Comparison of ENCODE assay signal across 8 cellular contexts in the genomic region with DNA sequence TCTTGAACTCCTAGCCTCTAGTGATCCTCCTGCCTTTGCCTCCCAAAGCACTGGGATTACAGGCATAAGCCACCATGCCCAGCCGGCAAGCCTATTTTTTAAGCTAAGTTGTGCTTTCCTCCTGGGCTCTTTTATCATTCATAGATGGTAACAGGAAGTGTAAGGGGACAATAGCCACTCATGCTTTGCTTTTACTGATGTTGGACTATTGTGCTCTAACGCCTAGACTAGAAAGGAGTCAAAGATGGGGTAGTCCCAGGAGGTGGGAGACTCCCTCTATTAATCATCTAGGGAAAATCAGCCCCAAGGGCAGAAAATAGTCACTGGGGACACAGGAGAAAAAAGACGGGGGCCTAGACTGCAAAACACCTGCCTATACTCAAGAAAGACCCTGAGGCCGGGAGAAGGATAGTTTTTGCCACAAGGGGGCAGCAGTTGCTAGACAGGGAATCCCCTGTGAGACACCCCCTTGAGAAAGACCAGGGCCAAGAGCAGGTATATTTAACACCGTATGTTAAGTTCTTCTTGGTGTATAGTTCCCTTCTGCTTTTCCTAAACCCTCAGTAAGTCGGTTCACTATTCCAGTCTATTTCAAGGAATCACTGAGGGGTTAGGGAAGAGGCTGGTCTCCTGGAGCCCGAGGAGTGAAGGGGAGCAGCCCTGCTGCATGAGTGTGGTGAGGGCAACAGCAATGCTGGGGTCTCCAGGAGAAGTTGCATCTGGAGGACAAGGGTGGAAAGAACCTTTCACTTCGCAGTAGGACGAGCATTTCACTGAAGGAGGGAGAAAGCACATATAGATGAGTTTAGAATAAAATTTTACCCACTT. TPM values are rescaled to one million over a fixed set of nuclear protein-coding genes. Genes with fewer than 3 reads are reported as not detected.
DNase-seq lines count a peak whose midpoint lies in the region; TF ChIP-seq lines count a peak whose summit lies in the region.

No MANE protein-coding gene starts in this region.

- peak; percentile 74 for DNase-seq in A673 (ENCODE audit: low spot score)
- DNase-seq in NAMALWA (ENCODE audit: low spot score), result peak; percentile 85
- DNase-seq in activated CD4-positive, CD25-positive, alpha-beta regulatory T cell (lab: John Stamatoyannopoulos, UW), result peak; percentile 31 to 54 (median 39)
- DNase-seq in cerebellar cortex (ENCODE audit: low spot score), result peak; percentile 39
- DNase-seq in mesothelial cell of epicardium (ENCODE audit: low spot score in 2 of 2, unreplicated experiment in 2 of 2), result peak; percentile 37 to 64
- DNase-seq in stimulated activated CD8-positive, alpha-beta memory T cell treated with anti-CD3 and anti-CD28 coated beads, Interleukin-7, amount 100 ng/mL, for 48 hours (ENCODE audit: extremely low read depth in 1 of 2, low read depth in 1 of 2), result peak; percentile 26 to 68
- no peak for DNase-seq in epidermal melanocyte (ENCODE audit: insufficient read length, low spot score)

- H3K9me3 ChIP-seq in A673 (ENCODE audit: low read depth, low read length, poor library complexity, severe bottlenecking), result no peaks in the 10 kb centered on the region

- no peaks in the 10 kb centered on the region for H3K9me3 Mint-ChIP-seq in mesothelial cell of epicardium

- H3K27ac ChIP-seq in A673 (ENCODE audit: low read depth, low read length, poor library complexity, severe bottlenecking), result no peak overlapping the region

- H3K27me3 Mint-ChIP-seq in mesothelial cell of epicardium (ENCODE audit: low read depth), result peaks cover 43% of the 10 kb centered on the region

- POLR2A ChIA-PET in A673 (lab: Charles Lee; ENCODE audit: low non-redundant PET), result interaction anchor here (0.6 kb wide), 1 partner anchor 64 kb away, joined by 3 read pairs; no protein-coding TSS in a partner anchor

- H3K27me3 ChIP-seq in A673 (replicated peaks; ENCODE audit: insufficient read depth, low read depth, low read length, poor library complexity), result peaks cover 7% of the 10 kb centered on the region

- H3K4me3 ChIP-seq in A673 (ENCODE audit: low read depth, low read length, poor library complexity, severe bottlenecking) (no peak overlapping the region), GM12875 (ENCODE audit: low read depth, low read length) (no peak overlapping the region)

- CTCF ChIA-PET in A673 (lab: Charles Lee), result no interaction called here

- TF ChIP-seq CTCF in A673 (conservative IDR thresholded peaks at IDR 0.05; ENCODE audit: low read depth, low read length), result peak; percentile 88
- peak; percentile 84 for TF ChIP-seq CTCF in GM12875 (IDR thresholded peaks at IDR 0.05; ENCODE audit: borderline replicate concordance, insufficient read depth, low read depth, low read length)
- TF ChIP-seq CTCF in mesothelial cell of epicardium (IDR thresholded peaks at IDR 0.05; ENCODE audit: unreplicated experiment), result peak; percentile 55

- intact Hi-C loops in A673 (cut with micrococcal nuclease; ENCODE audit: unreplicated experiment), result loop anchor here (10.0 kb wide), 1 partner anchor 1594 kb away; no protein-coding TSS in a partner anchor

- no peak overlapping the region for H3K4me3 Mint-ChIP-seq in mesothelial cell of epicardium

- no peaks in the 10 kb centered on the region for H3K4me1 Mint-ChIP-seq in mesothelial cell of epicardium

- H3K36me3 ChIP-seq in A673 (ENCODE audit: insufficient read depth, low read length, poor library complexity, severe bottlenecking), result no peaks in the 10 kb centered on the region

- no peaks in the 10 kb centered on the region for H3K36me3 Mint-ChIP-seq in mesothelial cell of epicardium

- BruUV-seq in A673 (replicated peaks; lab: Mats Ljungman, UMichigan), result no TSS peak

- H3K27ac Mint-ChIP-seq in mesothelial cell of epicardium, result no peak overlapping the region

- H3K4me1 ChIP-seq in A673 (ENCODE audit: insufficient read depth, low read length, poor library complexity, severe bottlenecking), result no peaks in the 10 kb centered on the region

RNA-seq across cellular contexts. Expression of a gene that starts 2.1 kb away (rescaled TPM):
- total RNA-seq in A673 (2021), result not detected in 2 replicates
- not detected in 3 replicates for total RNA-seq in mesothelial cell of epicardium

RNA-seq across cellular contexts. Expression of a gene that starts 43.0 kb away (rescaled TPM):
- not detected in 2 replicates for total RNA-seq in A673 (2021)
- total RNA-seq in mesothelial cell of epicardium, result 0.31 to 0.83 TPM (median 0.32 TPM) in 3 replicates

RNA-seq across cellular contexts. Expression of a gene that starts 48.1 kb away (rescaled TPM):
- 241 and 291 TPM in 2 replicates for total RNA-seq in A673 (2021)
- total RNA-seq in mesothelial cell of epicardium, result 274 to 279 TPM (median 276 TPM) in 3 replicates
